In the genomic region with DNA sequence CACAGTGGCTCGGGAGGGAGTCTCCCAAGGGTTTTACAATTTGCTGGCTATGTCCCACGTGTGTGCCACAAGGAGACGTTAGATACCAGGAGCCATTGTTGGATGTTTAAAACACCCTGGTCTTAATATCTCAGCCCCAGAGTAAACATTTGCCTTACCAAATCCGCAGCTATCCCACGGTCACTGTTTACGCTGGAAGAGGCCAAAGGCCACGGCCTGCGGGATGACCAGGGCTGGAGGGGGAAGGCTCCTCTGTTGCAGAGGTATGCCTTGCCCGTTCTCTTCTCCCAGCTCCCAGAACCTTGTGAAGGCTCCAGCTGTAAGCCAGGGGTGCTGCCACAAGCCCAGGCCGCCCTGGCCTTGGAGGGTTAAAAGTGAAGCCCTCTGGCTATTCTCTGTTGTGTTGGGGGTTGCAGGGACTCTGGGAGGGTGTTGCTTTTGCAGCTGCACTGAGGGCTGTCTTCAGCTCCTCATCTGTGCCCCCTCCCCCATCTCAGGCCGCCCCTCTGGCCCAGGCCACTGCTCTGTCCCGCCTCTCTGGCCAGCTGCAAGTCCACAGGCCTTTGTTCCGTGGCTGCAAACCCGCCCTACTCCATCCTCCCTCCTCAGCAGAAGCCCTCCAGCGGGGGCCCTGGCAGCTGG, we compare ENCODE assay signal across 11 cellular contexts. TPM values are rescaled to one million over a fixed set of nuclear protein-coding genes. Genes with fewer than 3 reads are reported as not detected.
DNase-seq lines count a peak whose midpoint lies in the region; ATAC-seq, FAIRE-seq and TF ChIP-seq lines count a peak whose summit lies in the region.
"Had no signal": no experiment of that assay in that cellular context is flagged by ENCODE, and none has a peak within 500 bp of the region (broad histone marks: within the 10 kb centered on the region; RNA-seq: fewer than 3 reads in every experiment).

No MANE protein-coding gene starts in this region.

- H3K9me3 Mint-ChIP-seq in MCF 10A (ENCODE audit: unreplicated experiment): no peaks in the 10 kb centered on the region
- no peaks in the 10 kb centered on the region for H3K9me3 Mint-ChIP-seq in activated naive CD8-positive, alpha-beta T cell treated with anti-CD3 and anti-CD28 coated beads, Interleukin-2, amount 50 U/mL, for 24 hours

- POLR2A ChIA-PET in MCF 10A (lab: Yijun Ruan, JAX): interaction anchor here (1.1 to 11.2 kb wide), 12 partner anchors 14 to 204 kb away, joined by 3 to 386 read pairs (median 12); a partner anchor contains a TSS

- H3K27me3 Mint-ChIP-seq in MCF 10A (ENCODE audit: insufficient read depth, unreplicated experiment): no peaks in the 10 kb centered on the region
- peaks cover 52% of the 10 kb centered on the region for H3K27me3 Mint-ChIP-seq in activated naive CD8-positive, alpha-beta T cell treated with anti-CD3 and anti-CD28 coated beads, Interleukin-2, amount 50 U/mL, for 24 hours

- TF ChIP-seq CTCF in MCF 10A (IDR thresholded peaks at IDR 0.05; ENCODE audit: unreplicated experiment): no peak

- CTCF ChIA-PET in MCF 10A (lab: Yijun Ruan, JAX): interaction anchor here (0.7 to 4.6 kb wide), 10 partner anchors 11 to 58 kb away, joined by 3 to 40 read pairs (median 4); no protein-coding TSS in a partner anchor

- intact Hi-C loops in MCF 10A (cut with micrococcal nuclease): loop anchor here (2.0 kb wide), 2 partner anchors 14 to 56 kb away; no protein-coding TSS in a partner anchor

- H3K27me3 ChIP-seq in H7 (ENCODE audit: control insufficient read depth, insufficient read depth, low read length): peaks cover 2% of the 10 kb centered on the region; the same call in 1 of the 2 replicates

- peaks cover 4% of the 10 kb centered on the region for H3K36me3 ChIP-seq in H7 (replicated peaks; ENCODE audit: control insufficient read depth, insufficient read depth, low read length)

- TF ChIP-seq POLR2A in GM12892 (IDR thresholded peaks at IDR 0.05; ENCODE audit: low read depth, low read length): no peak

- H3K4me1 Mint-ChIP-seq in MCF 10A (ENCODE audit: insufficient read depth, unreplicated experiment): peaks cover 64% of the 10 kb centered on the region
- H3K4me1 Mint-ChIP-seq in activated naive CD8-positive, alpha-beta T cell treated with anti-CD3 and anti-CD28 coated beads, Interleukin-2, amount 50 U/mL, for 24 hours: peaks cover 38% of the 10 kb centered on the region

- no peak overlapping the region for H3K4me3 ChIP-seq in H7 (ENCODE audit: insufficient read depth, low read depth, low read length)

- no peak for ATAC-seq in GM19467 (IDR thresholded peaks at IDR 0.05; ENCODE audit: unreplicated experiment)
- ATAC-seq in activated naive CD8-positive, alpha-beta T cell treated with anti-CD3 and anti-CD28 coated beads, Interleukin-2, amount 50 U/mL, for 24 hours: no peak

- DNase-seq in H7 (peak; percentile 84), MCF 10A (ENCODE audit: unreplicated experiment) (no peak), iPS-NIHi7 (ENCODE audit: extremely low spot score) (peak; percentile 54), retina (peak; percentile 72), GM12892 (ENCODE audit: insufficient read length) (no peak), KG1 (lab: John Stamatoyannopoulos, UW) (no peak)
- no peak for DNase-seq in activated naive CD8-positive, alpha-beta T cell treated with anti-CD3 and anti-CD28 coated beads, Interleukin-2, amount 50 U/mL, for 24 hours
- DNase-seq: dermis blood vessel endothelial cell, GF-D8, T1000 had no signal

- peak overlapping the region; percentile 76 for H3K27ac Mint-ChIP-seq in MCF 10A (ENCODE audit: low read depth, unreplicated experiment)
- H3K27ac Mint-ChIP-seq in activated naive CD8-positive, alpha-beta T cell treated with anti-CD3 and anti-CD28 coated beads, Interleukin-2, amount 50 U/mL, for 24 hours: no peak overlapping the region

- H3K4me3 Mint-ChIP-seq in MCF 10A (ENCODE audit: unreplicated experiment): peak overlapping the region; percentile 81
- no peak overlapping the region for H3K4me3 Mint-ChIP-seq in activated naive CD8-positive, alpha-beta T cell treated with anti-CD3 and anti-CD28 coated beads, Interleukin-2, amount 50 U/mL, for 24 hours

- FAIRE-seq in GM12892 (lab: Jason Lieb, UNC): no peak

- no TSS peak for BruUV-seq in MCF 10A (replicated peaks; lab: Mats Ljungman, UMichigan)

- peaks cover 15% of the 10 kb centered on the region for H3K36me3 Mint-ChIP-seq in MCF 10A (ENCODE audit: insufficient read depth, unreplicated experiment)
- H3K36me3 Mint-ChIP-seq in activated naive CD8-positive, alpha-beta T cell treated with anti-CD3 and anti-CD28 coated beads, Interleukin-2, amount 50 U/mL, for 24 hours (ENCODE audit: low read depth): no peaks in the 10 kb centered on the region

RNA-seq across cellular contexts. Expression of a gene that starts 2.4 kb away (rescaled TPM):
- total RNA-seq in H7 (2014; rRNA removed; shearing (Covaris generic)): 36.7 and 47.0 TPM in 2 replicates
- 52.9 and 72.8 TPM in 2 replicates for total RNA-seq in MCF 10A (2022)
- 0.30 TPM for polyA plus RNA-seq in GM12892 (2012; ENCODE audit: missing spikeins)

Comparison
In these comparisons a context has a peak if more than half of its experiments do, and no peak if none do; other contexts are left out.
1. DNase-seq: peak in H7 (single experiment), iPS-NIHi7 (single experiment) and retina (single experiment); none in MCF 10A (single experiment), GM12892 (single experiment), activated naive CD8-positive, alpha-beta T cell treated with anti-CD3 and anti-CD28 coated beads, Interleukin-2, amount 50 U/mL, for 24 hours (single experiment) and KG1 (single experiment).